ENCODE assay signal across 9 cellular contexts in the genomic region with DNA sequence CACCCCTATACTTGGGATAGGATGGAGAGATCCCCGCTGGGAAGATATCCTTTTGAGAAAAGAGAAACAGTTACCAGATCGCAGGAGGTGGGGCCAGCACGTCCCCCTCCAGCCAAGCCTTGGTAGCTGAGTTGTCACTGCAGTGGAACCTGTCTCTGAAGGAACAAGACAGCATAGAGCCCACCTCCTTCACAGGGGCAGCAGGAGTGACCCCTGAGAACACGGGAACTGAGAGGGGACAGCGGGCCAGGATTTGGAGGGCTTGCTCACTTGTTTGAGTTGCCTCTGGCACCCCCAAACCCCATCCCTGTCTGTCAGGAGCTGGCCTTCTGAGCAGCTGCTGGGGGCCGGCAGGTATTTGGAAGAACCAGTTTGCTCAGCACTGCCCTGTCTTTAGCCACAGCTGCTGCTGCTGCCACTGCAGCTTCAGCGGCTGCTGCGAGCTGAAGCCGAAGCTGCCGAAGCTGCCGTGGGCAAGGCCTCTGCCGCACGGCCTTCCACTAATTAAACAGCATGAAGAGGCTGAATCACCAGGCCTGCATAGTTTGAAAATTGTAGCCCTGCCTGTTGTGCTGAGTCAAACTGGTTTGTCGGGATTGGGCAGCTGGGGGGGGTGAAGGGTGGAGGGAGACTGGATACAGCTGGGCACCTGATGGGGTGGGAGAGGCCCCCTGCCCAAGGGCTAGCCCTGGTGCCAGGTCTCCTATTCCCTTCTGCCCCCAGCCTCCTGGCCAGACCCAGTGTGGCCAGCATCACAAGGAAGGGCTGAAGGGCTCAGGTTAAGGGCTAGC. TPM values are rescaled to one million over a fixed set of nuclear protein-coding genes. Genes with fewer than 3 reads are reported as not detected.
DNase-seq lines count a peak whose midpoint lies in the region; ATAC-seq and FAIRE-seq lines count a peak whose summit lies in the region.
"Had no signal": no experiment of that assay in that cellular context is flagged by ENCODE, and none has a peak within 500 bp of the region (broad histone marks: within the 10 kb centered on the region; RNA-seq: fewer than 3 reads in every experiment).

No MANE protein-coding gene starts in this region.

- no peaks in the 10 kb centered on the region for H3K9me2 ChIP-seq in Karpas-422 (replicated peaks; ENCODE audit: insufficient read depth, low read length)

- no peaks in the 10 kb centered on the region for H4K20me1 ChIP-seq in Karpas-422 (ENCODE audit: insufficient read depth, low read depth, low read length)

- H3K36me3 ChIP-seq in adipocyte (ENCODE audit: control insufficient read depth, insufficient read depth, low read length, severe bottlenecking) (no peaks in the 10 kb centered on the region), Karpas-422 (ENCODE audit: insufficient read depth, low read length) (no peaks in the 10 kb centered on the region)

- peak; percentile 95 for FAIRE-seq in urothelium cell line (lab: Jason Lieb, UNC)

- ATAC-seq in HG02678 (IDR thresholded peaks at IDR 0.05; ENCODE audit: unreplicated experiment) (no peak), GM19452 (IDR thresholded peaks at IDR 0.05; ENCODE audit: unreplicated experiment) (no peak)

- no peaks in the 10 kb centered on the region for H3K79me2 ChIP-seq in Karpas-422 (ENCODE audit: low read length)

- H3K4me1 ChIP-seq in adipocyte (ENCODE audit: control insufficient read depth, insufficient read depth, low read length) (peaks cover 42% of the 10 kb centered on the region), Karpas-422 (ENCODE audit: low read length) (peaks cover 10% of the 10 kb centered on the region)

- H3K4me2 ChIP-seq in Karpas-422 (ENCODE audit: low read depth, low read length, poor library complexity, severe bottlenecking), result no peak overlapping the region

- no peak overlapping the region for H2AFZ ChIP-seq in Karpas-422 (ENCODE audit: low read length)

- H3K9me3 ChIP-seq in adipocyte (ENCODE audit: control insufficient read depth, low read length) (no peaks in the 10 kb centered on the region), Karpas-422 (ENCODE audit: low read length) (no peaks in the 10 kb centered on the region)

- peak; percentile 68 for DNase-seq in SIG-M5 treated with dmso at 0.1 percent for 504 hours (lab: John Stamatoyannopoulos, UW; ENCODE audit: unreplicated experiment)
- DNase-seq in SIG-M5 (lab: John Stamatoyannopoulos, UW), result no peak
- peak; percentile 86 for DNase-seq in adipocyte (ENCODE audit: low read depth)
- DNase-seq in kidney tubule cell (ENCODE audit: low spot score), result peak; percentile 83
- peak; percentile 78 for DNase-seq in urothelium cell line (ENCODE audit: low spot score)
- DNase-seq in Karpas-422, result no peak
- DNase-seq: CD4-positive, CD25-positive, alpha-beta regulatory T cell had no signal

- H3K27ac ChIP-seq in Karpas-422 (ENCODE audit: low read length), result no peak overlapping the region

- no peak overlapping the region for H3K4me3 ChIP-seq in adipocyte (ENCODE audit: low read length)
- no peak overlapping the region for H3K4me3 ChIP-seq in Karpas-422 (ENCODE audit: low read length)

- H3K9ac ChIP-seq in adipocyte (ENCODE audit: low read length), result peak overlapping the region; percentile 75
- H3K9ac ChIP-seq in Karpas-422 (ENCODE audit: low read length), result no peak overlapping the region

- H3K27me3 ChIP-seq in adipocyte (replicated peaks; ENCODE audit: control insufficient read depth, insufficient read depth, low read length) (no peaks in the 10 kb centered on the region), Karpas-422 (ENCODE audit: low read length) (no peaks in the 10 kb centered on the region)

RNA-seq across cellular contexts. Expression of a gene that starts 4.0 kb away (rescaled TPM):
- not detected in 2 replicates for total RNA-seq in Karpas-422 (2014; rRNA removed; shearing (Covaris generic); ENCODE audit: low replicate concordance)
- total RNA-seq: CD4-positive, CD25-positive, alpha-beta regulatory T cell had no signal

Comparison
In these comparisons a context has a peak if more than half of its experiments do, and no peak if none do; other contexts are left out.
1. DNase-seq: peak in SIG-M5 treated with dmso at 0.1 percent for 504 hours (single experiment), adipocyte (single experiment), kidney tubule cell (single experiment) and urothelium cell line (single experiment); none in SIG-M5 (single experiment) and Karpas-422 (single experiment).